21 cellular contexts compared by ENCODE assay signal in genomic region chr21:32181415-32181814, GRCh38.
"Had no signal": no experiment of that assay in that cellular context is flagged by ENCODE, and none has a peak within 500 bp of the region (broad histone marks: within the 10 kb centered on the region; RNA-seq: fewer than 3 reads in every experiment).

No MANE protein-coding gene starts in this region.

- FAIRE-seq: small intestine had no signal

- H3K9me3 Mint-ChIP-seq: memory B cell; natural killer cell treated with Interleukin-12 subunit alpha and Interleukin-12 subunit beta and Interleukin-15 and Interleukin-18, amount 100 ng/mL, for 72 hours; stimulated activated effector memory CD8-positive, alpha-beta T cell treated with anti-CD3 and anti-CD28 coated beads, Interleukin-12 subunit alpha, Interleukin-12 subunit beta, amount 100 ng/mL, for 72 hours; stimulated activated naive CD8-positive, alpha-beta T cell treated with anti-CD3 and anti-CD28 coated beads, Interleukin-15, Interleukin-2, amounts not matched to agents 100 ng/mL and 50 ng/mL, for 24 hours had no signal

- ATAC-seq: activated CD4-positive, alpha-beta T cell treated with anti-CD3 and anti-CD28 coated beads for 36 hours; natural killer cell treated with Interleukin-12 subunit alpha and Interleukin-12 subunit beta and Interleukin-15 and Interleukin-18, amount 100 ng/mL, for 72 hours; sciatic nerve; stimulated activated effector memory CD8-positive, alpha-beta T cell treated with anti-CD3 and anti-CD28 coated beads, Interleukin-12 subunit alpha, Interleukin-12 subunit beta, amount 100 ng/mL, for 72 hours had no signal

- H3K27me3 ChIP-seq: colonic mucosa, vagina had no signal

- H3K27ac ChIP-seq: colonic mucosa, thoracic aorta, vagina had no signal

- H3K27ac Mint-ChIP-seq: activated CD4-positive, alpha-beta T cell treated with anti-CD3 and anti-CD28 coated beads for 36 hours; activated naive CD8-positive, alpha-beta T cell; memory B cell; natural killer cell treated with Interleukin-12 subunit alpha and Interleukin-12 subunit beta and Interleukin-15 and Interleukin-18, amount 100 ng/mL, for 72 hours; stimulated activated effector memory CD8-positive, alpha-beta T cell treated with anti-CD3 and anti-CD28 coated beads, Interleukin-12 subunit alpha, Interleukin-12 subunit beta, amount 100 ng/mL, for 72 hours; stimulated activated naive CD8-positive, alpha-beta T cell treated with anti-CD3 and anti-CD28 coated beads, Interleukin-15, Interleukin-2, amounts not matched to agents 100 ng/mL and 50 ng/mL, for 24 hours had no signal

- DNase-seq: activated CD4-positive, alpha-beta T cell treated with anti-CD3 and anti-CD28 coated beads for 36 hours; activated CD4-positive, alpha-beta T cell treated with anti-CD3 and anti-CD28 coated beads, Interleukin-2, amount 50 U/mL, for 48 hours; activated CD4-positive, CD25-positive, alpha-beta regulatory T cell; activated CD8-positive, alpha-beta memory T cell treated with anti-CD3 and anti-CD28 coated beads for 24 hours; activated effector memory CD4-positive, alpha-beta T cell treated with Interleukin-2 at 50 U/mL for 16 hours; activated naive CD4-positive, alpha-beta T cell treated with Interleukin-2 at 50 U/mL for 16 hours; anterior cingulate cortex; cerebellar nuclear complex; colonic mucosa; effector memory CD4-positive, alpha-beta T cell; foreskin fibroblast; small intestine; stimulated activated CD4-positive, alpha-beta T cell treated with anti-CD3 and anti-CD28 coated beads, Interleukin-4, amount 100 ng/mL, for 24 hours had no signal

- H3K4me3 Mint-ChIP-seq: activated CD4-positive, alpha-beta T cell treated with anti-CD3 and anti-CD28 coated beads for 36 hours; activated naive CD8-positive, alpha-beta T cell; memory B cell; natural killer cell treated with Interleukin-12 subunit alpha and Interleukin-12 subunit beta and Interleukin-15 and Interleukin-18, amount 100 ng/mL, for 72 hours; stimulated activated effector memory CD8-positive, alpha-beta T cell treated with anti-CD3 and anti-CD28 coated beads, Interleukin-12 subunit alpha, Interleukin-12 subunit beta, amount 100 ng/mL, for 72 hours; stimulated activated naive CD8-positive, alpha-beta T cell treated with anti-CD3 and anti-CD28 coated beads, Interleukin-15, Interleukin-2, amounts not matched to agents 100 ng/mL and 50 ng/mL, for 24 hours had no signal

- H3K4me3 ChIP-seq: colonic mucosa, thoracic aorta, vagina had no signal

- H3K4me1 ChIP-seq: colonic mucosa, vagina had no signal

- H3K4me1 Mint-ChIP-seq: activated CD4-positive, alpha-beta T cell treated with anti-CD3 and anti-CD28 coated beads for 36 hours; memory B cell; stimulated activated effector memory CD8-positive, alpha-beta T cell treated with anti-CD3 and anti-CD28 coated beads, Interleukin-12 subunit alpha, Interleukin-12 subunit beta, amount 100 ng/mL, for 72 hours had no signal

- H3K36me3 Mint-ChIP-seq: activated naive CD8-positive, alpha-beta T cell; natural killer cell treated with Interleukin-12 subunit alpha and Interleukin-12 subunit beta and Interleukin-15 and Interleukin-18, amount 100 ng/mL, for 72 hours; stimulated activated effector memory CD8-positive, alpha-beta T cell treated with anti-CD3 and anti-CD28 coated beads, Interleukin-12 subunit alpha, Interleukin-12 subunit beta, amount 100 ng/mL, for 72 hours had no signal

- H3K9me3 ChIP-seq: colonic mucosa, thoracic aorta, vagina had no signal

- H3K36me3 ChIP-seq: colonic mucosa, thoracic aorta, vagina had no signal
